12 cellular contexts compared by ENCODE assay signal in genomic region chr6:8392569-8392968, GRCh38. TPM values are rescaled to one million over a fixed set of nuclear protein-coding genes. Genes with fewer than 3 reads are reported as not detected.
A peak's percentile ranks its signal among the peaks of the same experiment; 100 is the strongest.
DNase-seq lines count a peak whose midpoint lies in the region; ATAC-seq and TF ChIP-seq lines count a peak whose summit lies in the region.
"Had no signal": no experiment of that assay in that cellular context is flagged by ENCODE, and none has a peak within 500 bp of the region (broad histone marks: within the 10 kb centered on the region; RNA-seq: fewer than 3 reads in every experiment).

No MANE protein-coding gene starts in this region.

- H3K79me2 ChIP-seq in GM23338 (replicated peaks; ENCODE audit: insufficient read depth) = no peaks in the 10 kb centered on the region
- no peaks in the 10 kb centered on the region for H3K79me2 ChIP-seq in MM.1S (ENCODE audit: low read length)

- H4K20me1 ChIP-seq in GM23338 (replicated peaks; ENCODE audit: insufficient read depth) (no peaks in the 10 kb centered on the region), MM.1S (ENCODE audit: insufficient read depth, low read length) (no peaks in the 10 kb centered on the region)

- POLR2A ChIA-PET in naive thymus-derived CD8-positive, alpha-beta T cell (lab: Charles Lee) = interaction anchor here (1.2 kb wide), 1 partner anchor 43 kb away, joined by 4 read pairs; the partner anchor contains the start of gene SLC35B3

- H3K9ac ChIP-seq in MM.1S (ENCODE audit: low read length) = no peak overlapping the region

- H3K27me3 Mint-ChIP-seq in GM23338 (ENCODE audit: insufficient read depth, low read depth, poor library complexity) = no peaks in the 10 kb centered on the region
- no peaks in the 10 kb centered on the region for H3K27me3 Mint-ChIP-seq in naive thymus-derived CD8-positive, alpha-beta T cell
- H3K27me3 Mint-ChIP-seq: IgD-negative memory B cell had no signal

- H3K27ac Mint-ChIP-seq in GM23338 = peak overlapping the region; percentile 67; the same call in 1 of the 2 replicates
- peak overlapping the region; percentile 38 to 91 (median 74) for H3K27ac Mint-ChIP-seq in naive thymus-derived CD8-positive, alpha-beta T cell

- ATAC-seq in GM23338 = no peak
- ATAC-seq in naive thymus-derived CD8-positive, alpha-beta T cell = peak; percentile 72 to 77
- ATAC-seq in HG02840 (IDR thresholded peaks at IDR 0.05; ENCODE audit: low FRiP score, unreplicated experiment) = no peak
- ATAC-seq in HG03442 (IDR thresholded peaks at IDR 0.05; ENCODE audit: unreplicated experiment) = no peak

- H3K4me2 ChIP-seq in GM23338 (no peak overlapping the region), MM.1S (ENCODE audit: low read depth, low read length) (no peak overlapping the region)

- H2AFZ ChIP-seq in GM23338 (0 out of 2 replicates have a peak overlapping the region, but pooled peaks have one; percentile 6), MM.1S (ENCODE audit: low read length) (no peak overlapping the region)

- no peak overlapping the region for H3K4me3 Mint-ChIP-seq in GM23338
- H3K4me3 Mint-ChIP-seq in naive thymus-derived CD8-positive, alpha-beta T cell = peak overlapping the region; percentile 21 to 85 (median 76)
- H3K4me3 Mint-ChIP-seq: IgD-negative memory B cell had no signal

- H3K9me3 ChIP-seq in MM.1S (replicated peaks; ENCODE audit: insufficient read depth, low read length) = no peaks in the 10 kb centered on the region
- H3K9me3 ChIP-seq: suprapubic skin had no signal

- peaks cover 6% of the 10 kb centered on the region; the same call in 1 of the 2 replicates for H3K4me1 ChIP-seq in GM23338 (ENCODE audit: insufficient read depth)
- peaks cover 13% of the 10 kb centered on the region; the same call in 1 of the 2 replicates for H3K4me1 ChIP-seq in MM.1S (ENCODE audit: low read length)
- H3K4me1 ChIP-seq: suprapubic skin had no signal

- H3K4me3 ChIP-seq in GM23338 (no peak overlapping the region), MM.1S (ENCODE audit: low read length) (no peak overlapping the region)
- H3K4me3 ChIP-seq: suprapubic skin had no signal

- no peaks in the 10 kb centered on the region for H3K9me3 Mint-ChIP-seq in GM23338
- H3K9me3 Mint-ChIP-seq in naive thymus-derived CD8-positive, alpha-beta T cell = peaks cover 0 to 3% (median 0%) of the 10 kb centered on the region in 9 donors
- H3K9me3 Mint-ChIP-seq: IgD-negative memory B cell had no signal

- H3K27me3 ChIP-seq in GM23338 (ENCODE audit: insufficient read depth) (no peaks in the 10 kb centered on the region), MM.1S (replicated peaks; ENCODE audit: insufficient read depth, low read length) (no peaks in the 10 kb centered on the region)
- H3K27me3 ChIP-seq: suprapubic skin had no signal

- TF ChIP-seq CTCF in GM23338 (conservative IDR thresholded peaks at IDR 0.05; ENCODE audit: low read depth in 2 of 2) = no peak
- TF ChIP-seq CTCF in MM.1S (IDR thresholded peaks at IDR 0.05; ENCODE audit: low read length) = no peak

- H3F3A ChIP-seq in GM23338 (replicated peaks; ENCODE audit: low read depth) (no peaks in the 10 kb centered on the region), MM.1S (ENCODE audit: insufficient read depth, low read length) (no peaks in the 10 kb centered on the region)

- peaks cover 14% of the 10 kb centered on the region; the same call in 2 of the 3 replicates for H3K4me1 Mint-ChIP-seq in GM23338
- H3K4me1 Mint-ChIP-seq in naive thymus-derived CD8-positive, alpha-beta T cell = peaks cover 20 to 25% (median 23%) of the 10 kb centered on the region in 4 donors
- H3K4me1 Mint-ChIP-seq: IgD-negative memory B cell had no signal

- no peak for DNase-seq in GM23338 (ENCODE audit: low spot score)
- peak; percentile 10 for DNase-seq in MM.1S
- DNase-seq in SKM-1 (lab: John Stamatoyannopoulos, UW; ENCODE audit: unreplicated experiment) = peak; percentile 4
- DNase-seq in naive thymus-derived CD8-positive, alpha-beta T cell = peak in 3 of 10 donors; percentile 18 to 49 (median 44)
- DNase-seq in stimulated activated CD8-positive, alpha-beta memory T cell treated with anti-CD3 and anti-CD28 coated beads, Interleukin-4, amount 100 ng/mL, for 48 hours = no peak
- DNase-seq: activated CD8-positive, alpha-beta memory T cell treated with anti-CD3 and anti-CD28 coated beads for 24 hours; COR-L47; NCI-H2107 had no signal

- H3K27ac ChIP-seq in GM23338 (ENCODE audit: low read depth) (no peak overlapping the region), MM.1S (ENCODE audit: low read length) (no peak overlapping the region)
- H3K27ac ChIP-seq: suprapubic skin had no signal

- H3K36me3 ChIP-seq in GM23338 (ENCODE audit: insufficient read depth) = no peaks in the 10 kb centered on the region
- H3K36me3 ChIP-seq in MM.1S (replicated peaks; ENCODE audit: insufficient read depth, low read length) = no peaks in the 10 kb centered on the region
- H3K36me3 ChIP-seq: suprapubic skin had no signal

- H3K36me3 Mint-ChIP-seq in GM23338 (ENCODE audit: low read depth) = no peaks in the 10 kb centered on the region; the same call in 2 of the 3 replicates
- peaks cover 0 to 4% (median 0%) of the 10 kb centered on the region in 3 donors for H3K36me3 Mint-ChIP-seq in naive thymus-derived CD8-positive, alpha-beta T cell

- no peaks in the 10 kb centered on the region for H3K9me2 ChIP-seq in GM23338 (ENCODE audit: insufficient read depth)
- no peaks in the 10 kb centered on the region for H3K9me2 ChIP-seq in MM.1S (replicated peaks; ENCODE audit: insufficient read depth, low read length)

TF ChIP-seq in GM23338, 12 proteins besides CTCF, POLR2A, EP300 and RAD21 (continues in another document):
- TF ChIP-seq ETS1 (IDR thresholded peaks at IDR 0.05) (no peak), CREB1 (CRISPR knock-in tag; IDR thresholded peaks at IDR 0.05; ENCODE audit: low read depth) (no peak), ZNF114 (CRISPR knock-in tag; IDR thresholded peaks at IDR 0.05) (no peak), STAT1 (IDR thresholded peaks at IDR 0.05; ENCODE audit: unreplicated experiment) (no peak), ZNF331 (CRISPR knock-in tag; IDR thresholded peaks at IDR 0.05; ENCODE audit: low read depth) (no peak), EZH2phosphoT487 (IDR thresholded peaks at IDR 0.05; ENCODE audit: unreplicated experiment) (no peak), POLR2AphosphoS5 (IDR thresholded peaks at IDR 0.05; ENCODE audit: low read depth) (no peak), REST (IDR thresholded peaks at IDR 0.05; ENCODE audit: unreplicated experiment) (no peak), EZH2 (IDR thresholded peaks at IDR 0.05; ENCODE audit: low read depth, unreplicated experiment) (no peak), JUNB (IDR thresholded peaks at IDR 0.05; ENCODE audit: unreplicated experiment) (no peak)

RNA-seq across cellular contexts. Expression of gene SLC35B3, which starts 42.8 kb away (rescaled TPM):
- total RNA-seq in GM23338 (2014; rRNA removed; shearing (Covaris generic)) = 7.5 and 12.9 TPM in 2 replicates
- 8.7 and 9.0 TPM in 2 replicates for polyA plus RNA-seq in GM23338 (2016; fragmentation: Nextera tagmentation; extraction: Ambion mirVana)
- 10 to 100 TPM; 16.1 to 18.3 TPM for total RNA-seq in naive thymus-derived CD8-positive, alpha-beta T cell
- polyA plus RNA-seq in naive thymus-derived CD8-positive, alpha-beta T cell = 10 to 100 TPM; 10.2 to 15.9 (median 10.9) TPM

Comparison
In these comparisons a context has a peak if more than half of its experiments do, and no peak if none do; other contexts are left out.
1. ATAC-seq: peak in naive thymus-derived CD8-positive, alpha-beta T cell (2 of 2); none in GM23338 (single experiment), HG02840 (single experiment) and HG03442 (single experiment).
2. DNase-seq: peak in MM.1S (single experiment) and SKM-1 (single experiment); none in GM23338 (single experiment) and stimulated activated CD8-positive, alpha-beta memory T cell treated with anti-CD3 and anti-CD28 coated beads, Interleukin-4, amount 100 ng/mL, for 48 hours (single experiment).